In the genomic region with DNA sequence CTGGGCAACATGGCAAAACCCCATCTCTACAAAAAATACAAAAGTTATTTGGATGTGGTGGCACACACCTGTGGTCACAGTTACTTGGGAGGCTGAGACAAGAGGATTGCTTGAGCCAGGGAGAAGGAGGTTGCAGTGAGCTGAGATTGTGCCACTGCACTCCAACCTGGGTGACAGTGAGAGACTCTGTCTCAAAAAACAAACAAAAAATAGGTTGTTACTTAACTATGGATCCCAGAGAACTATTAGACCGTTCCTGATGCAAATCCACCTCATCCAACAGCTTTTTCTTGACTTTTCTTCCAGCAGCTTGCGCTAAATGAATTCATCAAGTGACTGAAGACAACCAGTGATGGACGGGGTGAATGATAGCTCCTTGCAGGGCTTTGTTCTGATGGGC, we compare ENCODE assay signal across 7 cellular contexts. TPM values are rescaled to one million over a fixed set of nuclear protein-coding genes. Genes with fewer than 3 reads are reported as not detected.
"Had no signal": no experiment of that assay in that cellular context is flagged by ENCODE, and none has a peak within 500 bp of the region (broad histone marks: within the 10 kb centered on the region; RNA-seq: fewer than 3 reads in every experiment).

A gene (plus strand): TSS at position 301 of the 400 bp plus-strand sequence. CDS start 52 bp downstream, at position 353.

- DNase-seq: H9, HCEC 1CT, KG1 had no signal

- H3K27ac Mint-ChIP-seq: GM23338, H9, IgD-negative memory B cell had no signal

- H3K4me3 Mint-ChIP-seq: GM23338, H9 had no signal

- H2AFZ ChIP-seq: GM23338 had no signal

- ATAC-seq: GM23338 had no signal

- H3K4me3 ChIP-seq: GM23338 had no signal

- H3K4me2 ChIP-seq: GM23338 had no signal

- H3K4me1 Mint-ChIP-seq: GM23338, H9 had no signal

RNA-seq across cellular contexts. Expression of the gene that starts here (rescaled TPM):
- total RNA-seq: GM23338, H1, H9, HT-29 had no signal
- polyA plus RNA-seq: GM23338, H1, IgD-negative memory B cell had no signal
